Comparison of ENCODE assay signal across 2 cellular contexts in the genomic region with DNA sequence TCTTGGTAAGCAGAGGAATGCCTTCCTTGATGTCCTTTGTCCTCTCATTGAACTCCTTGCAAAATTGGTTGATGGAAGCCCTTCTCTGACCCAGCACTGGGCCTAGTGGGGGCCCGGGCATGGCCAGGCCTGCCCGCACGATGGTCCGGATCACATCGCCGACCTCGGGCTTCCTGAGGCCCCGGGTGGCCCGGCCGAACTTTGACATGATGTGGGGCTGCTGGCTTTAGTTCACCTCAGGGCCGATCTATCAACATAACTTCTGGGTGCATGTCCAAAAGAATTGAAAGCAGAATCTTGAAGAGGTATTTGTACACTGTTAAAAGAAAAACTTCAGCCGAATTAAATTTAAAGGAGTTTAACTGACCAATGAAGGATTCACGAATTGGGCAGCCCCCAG.
TF ChIP-seq lines count a peak whose summit lies in the region.

No MANE protein-coding gene starts in this region.

TF ChIP-seq in GM23338, 12 proteins besides CTCF, POLR2A, EP300 and RAD21:
- TF ChIP-seq STAT1 (IDR thresholded peaks at IDR 0.05; ENCODE audit: unreplicated experiment) (no peak), EZH2phosphoT487 (IDR thresholded peaks at IDR 0.05; ENCODE audit: unreplicated experiment) (no peak), ZNF331 (CRISPR knock-in tag; IDR thresholded peaks at IDR 0.05; ENCODE audit: low read depth) (no peak), NANOG (IDR thresholded peaks at IDR 0.05; ENCODE audit: borderline replicate concordance) (no peak), ETS1 (IDR thresholded peaks at IDR 0.05) (no peak), CREB1 (CRISPR knock-in tag; IDR thresholded peaks at IDR 0.05; ENCODE audit: low read depth) (no peak), POLR2AphosphoS5 (IDR thresholded peaks at IDR 0.05; ENCODE audit: low read depth) (no peak)
- TF ChIP-seq, protein P1, sequence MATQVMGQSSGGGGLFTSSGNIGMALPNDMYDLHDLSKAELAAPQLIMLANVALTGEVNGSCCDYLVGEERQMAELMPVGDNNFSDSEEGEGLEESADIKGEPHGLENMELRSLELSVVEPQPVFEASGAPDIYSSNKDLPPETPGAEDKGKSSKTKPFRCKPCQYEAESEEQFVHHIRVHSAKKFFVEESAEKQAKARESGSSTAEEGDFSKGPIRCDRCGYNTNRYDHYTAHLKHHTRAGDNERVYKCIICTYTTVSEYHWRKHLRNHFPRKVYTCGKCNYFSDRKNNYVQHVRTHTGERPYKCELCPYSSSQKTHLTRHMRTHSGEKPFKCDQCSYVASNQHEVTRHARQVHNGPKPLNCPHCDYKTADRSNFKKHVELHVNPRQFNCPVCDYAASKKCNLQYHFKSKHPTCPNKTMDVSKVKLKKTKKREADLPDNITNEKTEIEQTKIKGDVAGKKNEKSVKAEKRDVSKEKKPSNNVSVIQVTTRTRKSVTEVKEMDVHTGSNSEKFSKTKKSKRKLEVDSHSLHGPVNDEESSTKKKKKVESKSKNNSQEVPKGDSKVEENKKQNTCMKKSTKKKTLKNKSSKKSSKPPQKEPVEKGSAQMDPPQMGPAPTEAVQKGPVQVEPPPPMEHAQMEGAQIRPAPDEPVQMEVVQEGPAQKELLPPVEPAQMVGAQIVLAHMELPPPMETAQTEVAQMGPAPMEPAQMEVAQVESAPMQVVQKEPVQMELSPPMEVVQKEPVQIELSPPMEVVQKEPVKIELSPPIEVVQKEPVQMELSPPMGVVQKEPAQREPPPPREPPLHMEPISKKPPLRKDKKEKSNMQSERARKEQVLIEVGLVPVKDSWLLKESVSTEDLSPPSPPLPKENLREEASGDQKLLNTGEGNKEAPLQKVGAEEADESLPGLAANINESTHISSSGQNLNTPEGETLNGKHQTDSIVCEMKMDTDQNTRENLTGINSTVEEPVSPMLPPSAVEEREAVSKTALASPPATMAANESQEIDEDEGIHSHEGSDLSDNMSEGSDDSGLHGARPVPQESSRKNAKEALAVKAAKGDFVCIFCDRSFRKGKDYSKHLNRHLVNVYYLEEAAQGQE (IDR thresholded peaks at IDR 0.05; ENCODE audit: unreplicated experiment): no peak

TF ChIP-seq in K562, 482 proteins besides CTCF, POLR2A, EP300 and RAD21:
- TF ChIP-seq, protein P2, sequence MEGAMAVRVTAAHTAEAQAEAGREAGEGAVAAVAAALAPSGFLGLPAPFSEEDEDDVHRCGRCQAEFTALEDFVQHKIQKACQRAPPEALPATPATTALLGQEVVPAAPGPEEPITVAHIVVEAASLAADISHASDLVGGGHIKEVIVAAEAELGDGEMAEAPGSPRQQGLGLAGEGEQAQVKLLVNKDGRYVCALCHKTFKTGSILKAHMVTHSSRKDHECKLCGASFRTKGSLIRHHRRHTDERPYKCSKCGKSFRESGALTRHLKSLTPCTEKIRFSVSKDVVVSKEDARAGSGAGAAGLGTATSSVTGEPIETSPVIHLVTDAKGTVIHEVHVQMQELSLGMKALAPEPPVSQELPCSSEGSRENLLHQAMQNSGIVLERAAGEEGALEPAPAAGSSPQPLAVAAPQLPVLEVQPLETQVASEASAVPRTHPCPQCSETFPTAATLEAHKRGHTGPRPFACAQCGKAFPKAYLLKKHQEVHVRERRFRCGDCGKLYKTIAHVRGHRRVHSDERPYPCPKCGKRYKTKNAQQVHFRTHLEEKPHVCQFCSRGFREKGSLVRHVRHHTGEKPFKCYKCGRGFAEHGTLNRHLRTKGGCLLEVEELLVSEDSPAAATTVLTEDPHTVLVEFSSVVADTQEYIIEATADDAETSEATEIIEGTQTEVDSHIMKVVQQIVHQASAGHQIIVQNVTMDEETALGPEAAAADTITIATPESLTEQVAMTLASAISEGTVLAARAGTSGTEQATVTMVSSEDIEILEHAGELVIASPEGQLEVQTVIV (CRISPR knock-in tag; IDR thresholded peaks at IDR 0.05; ENCODE audit: borderline replicate concordance): no peak
- no peak for TF ChIP-seq CAMTA2 (CRISPR knock-in tag; conservative IDR thresholded peaks at IDR 0.05)
- TF ChIP-seq ZFP91 (CRISPR knock-in tag; IDR thresholded peaks at IDR 0.05): no peak
- TF ChIP-seq STAG1 (CRISPR knock-in tag; IDR thresholded peaks at IDR 0.05; ENCODE audit: borderline replicate concordance): no peak
- no peak for TF ChIP-seq SIN3B (IDR thresholded peaks at IDR 0.05; ENCODE audit: low read depth)
- no peak for TF ChIP-seq CHCHD3 (CRISPR knock-in tag; IDR thresholded peaks at IDR 0.05)
- no peak for TF ChIP-seq ZNF217 (CRISPR knock-in tag; IDR thresholded peaks at IDR 0.05)
- no peak for TF ChIP-seq PTRF (tag; IDR thresholded peaks at IDR 0.05)
- TF ChIP-seq SP1 (CRISPR knock-in tag; IDR thresholded peaks at IDR 0.05): no peak
- no peak for TF ChIP-seq ZNF398 (CRISPR knock-in tag; IDR thresholded peaks at IDR 0.05)
- TF ChIP-seq PHF21A (IDR thresholded peaks at IDR 0.05; ENCODE audit: borderline replicate concordance, low read depth): no peak
- TF ChIP-seq, protein P3, sequence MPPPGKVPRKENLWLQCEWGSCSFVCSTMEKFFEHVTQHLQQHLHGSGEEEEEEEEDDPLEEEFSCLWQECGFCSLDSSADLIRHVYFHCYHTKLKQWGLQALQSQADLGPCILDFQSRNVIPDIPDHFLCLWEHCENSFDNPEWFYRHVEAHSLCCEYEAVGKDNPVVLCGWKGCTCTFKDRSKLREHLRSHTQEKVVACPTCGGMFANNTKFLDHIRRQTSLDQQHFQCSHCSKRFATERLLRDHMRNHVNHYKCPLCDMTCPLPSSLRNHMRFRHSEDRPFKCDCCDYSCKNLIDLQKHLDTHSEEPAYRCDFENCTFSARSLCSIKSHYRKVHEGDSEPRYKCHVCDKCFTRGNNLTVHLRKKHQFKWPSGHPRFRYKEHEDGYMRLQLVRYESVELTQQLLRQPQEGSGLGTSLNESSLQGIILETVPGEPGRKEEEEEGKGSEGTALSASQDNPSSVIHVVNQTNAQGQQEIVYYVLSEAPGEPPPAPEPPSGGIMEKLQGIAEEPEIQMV (tag; conservative IDR thresholded peaks at IDR 0.05; ENCODE audit: low read depth): no peak
- no peak for TF ChIP-seq ZBTB34 (CRISPR knock-in tag; IDR thresholded peaks at IDR 0.05)
